Comparison of ENCODE assay signal across 15 cellular contexts in the genomic region with DNA sequence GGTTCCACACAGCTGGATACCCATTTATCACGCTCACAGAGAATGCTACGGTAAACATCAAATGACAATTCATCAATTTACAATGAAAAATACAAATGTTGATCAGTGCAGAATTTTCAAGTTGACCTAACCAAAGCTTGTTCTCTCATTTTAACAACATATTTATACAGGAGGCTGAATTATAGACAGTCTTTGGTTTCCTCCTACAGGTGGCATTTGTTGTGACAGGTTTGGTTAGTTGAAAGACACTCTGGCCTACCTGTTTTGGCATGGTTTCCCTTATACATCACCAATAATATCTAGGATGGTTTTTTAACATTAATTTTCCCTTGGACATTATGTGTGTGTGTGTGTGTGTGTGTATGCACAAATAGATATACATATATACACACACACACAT.
A peak's percentile ranks its signal among the peaks of the same experiment; 100 is the strongest.
DNase-seq lines count a peak whose midpoint lies in the region; ATAC-seq and TF ChIP-seq lines count a peak whose summit lies in the region.
"Had no signal": no experiment of that assay in that cellular context is flagged by ENCODE, and none has a peak within 500 bp of the region (broad histone marks: within the 10 kb centered on the region; RNA-seq: fewer than 3 reads in every experiment).

No MANE protein-coding gene starts in this region.

- TF ChIP-seq CTCF in Caco-2 (IDR thresholded peaks at IDR 0.05; ENCODE audit: insufficient read depth in 1 of 2, low read depth in 1 of 2, low read length in 1 of 2, severe bottlenecking in 1 of 2, unreplicated experiment in 1 of 2) = peak; percentile 9 to 25

- H3K9me3 ChIP-seq in Caco-2 = no peaks in the 10 kb centered on the region
- H3K9me3 ChIP-seq: BLaER1, testis had no signal

- H3K4me1 ChIP-seq in Caco-2 = no peaks in the 10 kb centered on the region
- H3K4me1 ChIP-seq: BLaER1, testis had no signal

- in situ Hi-C loops in SK-MEL-5 (cut with HindIII; ENCODE audit: low pct_unique_long_range_greater_than_20kb, low sequenced_read_pairs) = no loop called here

- POLR2A ChIA-PET in Caco-2 (lab: Charles Lee) = no interaction called here

- H3K9me3 Mint-ChIP-seq in Caco-2 (ENCODE audit: unreplicated experiment) = no peaks in the 10 kb centered on the region
- H3K9me3 Mint-ChIP-seq: activated CD4-positive, alpha-beta T cell treated with anti-CD3 and anti-CD28 coated beads, Interleukin-2, amount 10 ng/mL, durations not matched to agents 24 days and 14 days had no signal

- no peaks in the 10 kb centered on the region for H3K27me3 ChIP-seq in Caco-2 (replicated peaks; ENCODE audit: control insufficient read depth, insufficient read depth, low read length)
- H3K27me3 ChIP-seq: BLaER1, testis had no signal

- intact Hi-C loops in Caco-2 (cut with micrococcal nuclease; ENCODE audit: unreplicated experiment) = loop anchor here (1.0 to 2.0 kb wide), 3 partner anchors 199 to 428 kb away; no protein-coding TSS in a partner anchor

- H3K4me1 Mint-ChIP-seq in Caco-2 (ENCODE audit: low read depth, unreplicated experiment) = no peaks in the 10 kb centered on the region
- H3K4me1 Mint-ChIP-seq: activated CD4-positive, alpha-beta T cell treated with anti-CD3 and anti-CD28 coated beads, Interleukin-2, amount 10 ng/mL, durations not matched to agents 24 days and 14 days; T-helper 17 cell had no signal

- H3K4me3 Mint-ChIP-seq in Caco-2 (ENCODE audit: unreplicated experiment) = no peak overlapping the region
- H3K4me3 Mint-ChIP-seq: activated CD4-positive, alpha-beta T cell treated with anti-CD3 and anti-CD28 coated beads, Interleukin-2, amount 10 ng/mL, durations not matched to agents 24 days and 14 days; activated T-cell treated with anti-CD3 and anti-CD28 coated beads, Interleukin-2, amount 50 U/mL, for 24 hours; T-helper 17 cell had no signal

- CTCF ChIA-PET in Caco-2 (lab: Charles Lee) = interaction anchor here (1.0 kb wide), 1 partner anchor 485 kb away, joined by 3 read pairs; no protein-coding TSS in a partner anchor

- ATAC-seq in HG03520 (IDR thresholded peaks at IDR 0.05; ENCODE audit: unreplicated experiment) = no peak
- ATAC-seq in stimulated activated naive CD8-positive, alpha-beta T cell treated with anti-CD3 and anti-CD28 coated beads, Interleukin-15, Interleukin-2, amounts not matched to agents 100 U/mL and 50 U/mL, for 24 hours = no peak
- ATAC-seq: left lobe of liver, T-helper 17 cell had no signal

- no peak for DNase-seq in Caco-2
- peak; percentile 10 for DNase-seq in HT-29 (ENCODE audit: low spot score)
- peak; percentile 4 for DNase-seq in SK-MEL-5 (ENCODE audit: low read depth, low spot score)
- peak; percentile 16 for DNase-seq in iPS DF 4.7 (ENCODE audit: extremely low read depth, low spot score)
- no peak for DNase-seq in NCI-H446 (lab: John Stamatoyannopoulos, UW)
- no peak for DNase-seq in stimulated activated naive CD8-positive, alpha-beta T cell treated with anti-CD3 and anti-CD28 coated beads, Interleukin-15, Interleukin-2, amounts not matched to agents 100 U/mL and 50 U/mL, for 24 hours
- DNase-seq in stimulated activated CD4-positive, alpha-beta T cell treated with anti-CD3 and anti-CD28 coated beads, Interleukin-4, amount 100 ng/mL, for 4 hours = no peak
- DNase-seq: activated CD4-positive, alpha-beta T cell treated with anti-CD3 and anti-CD28 coated beads, Interleukin-2, amount 10 ng/mL, durations not matched to agents 24 days and 14 days; activated T-cell treated with anti-CD3 and anti-CD28 coated beads, Interleukin-2, amount 50 U/mL, for 24 hours; cerebellar nuclear complex; T-helper 17 cell; testis had no signal

- no peaks in the 10 kb centered on the region for H3K27me3 Mint-ChIP-seq in Caco-2 (ENCODE audit: insufficient read depth, unreplicated experiment)
- H3K27me3 Mint-ChIP-seq: activated CD4-positive, alpha-beta T cell treated with anti-CD3 and anti-CD28 coated beads, Interleukin-2, amount 10 ng/mL, durations not matched to agents 24 days and 14 days; activated T-cell treated with anti-CD3 and anti-CD28 coated beads, Interleukin-2, amount 50 U/mL, for 24 hours; T-helper 17 cell had no signal

- H3K4me3 ChIP-seq in Caco-2 (ENCODE audit: low read depth, low read length) = no peak overlapping the region
- H3K4me3 ChIP-seq: BLaER1, testis had no signal

- H3K27ac Mint-ChIP-seq in Caco-2 (ENCODE audit: unreplicated experiment) = no peak overlapping the region
- H3K27ac Mint-ChIP-seq: activated CD4-positive, alpha-beta T cell treated with anti-CD3 and anti-CD28 coated beads, Interleukin-2, amount 10 ng/mL, durations not matched to agents 24 days and 14 days; activated T-cell treated with anti-CD3 and anti-CD28 coated beads, Interleukin-2, amount 50 U/mL, for 24 hours; T-helper 17 cell had no signal

- H3K36me3 ChIP-seq in Caco-2 (ENCODE audit: control insufficient read depth, insufficient read depth, low read length) = no peaks in the 10 kb centered on the region
- H3K36me3 ChIP-seq: BLaER1 had no signal

- no TSS peak for BruUV-seq in Caco-2 (replicated peaks; lab: Mats Ljungman, UMichigan)

- H3K36me3 Mint-ChIP-seq in Caco-2 (ENCODE audit: insufficient read depth, unreplicated experiment) = no peaks in the 10 kb centered on the region

Comparison
In these comparisons a context has a peak if more than half of its experiments do, and no peak if none do; other contexts are left out.
1. DNase-seq: peak in HT-29 (single experiment), SK-MEL-5 (single experiment) and iPS DF 4.7 (single experiment); none in Caco-2 (0 of 2), NCI-H446 (0 of 2), stimulated activated naive CD8-positive, alpha-beta T cell treated with anti-CD3 and anti-CD28 coated beads, Interleukin-15, Interleukin-2, amounts not matched to agents 100 U/mL and 50 U/mL, for 24 hours (single experiment) and stimulated activated CD4-positive, alpha-beta T cell treated with anti-CD3 and anti-CD28 coated beads, Interleukin-4, amount 100 ng/mL, for 4 hours (0 of 2).